In the genomic region with DNA sequence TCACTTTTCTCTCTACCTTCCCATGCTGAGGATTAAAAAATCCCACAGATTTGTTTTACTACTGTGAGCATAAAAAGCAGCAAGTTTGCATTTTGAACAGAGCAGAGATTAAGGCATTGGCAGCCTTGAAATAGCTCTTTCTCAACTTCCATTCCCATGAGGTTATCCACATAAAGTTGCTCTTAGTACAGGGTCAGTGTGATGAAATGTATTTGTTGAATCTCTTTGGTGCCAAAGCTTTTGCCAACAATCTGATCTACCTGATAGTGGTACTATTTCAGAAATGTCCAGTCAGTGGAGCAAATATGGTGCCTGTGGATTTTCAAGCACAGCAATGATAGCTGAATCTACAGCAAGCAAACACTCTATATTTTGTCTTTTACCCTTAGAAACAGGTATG, we compare ENCODE assay signal across 18 cellular contexts.
A peak's percentile ranks its signal among the peaks of the same experiment; 100 is the strongest.
DNase-seq lines count a peak whose midpoint lies in the region; ATAC-seq, FAIRE-seq and TF ChIP-seq lines count a peak whose summit lies in the region.
"Had no signal": no experiment of that assay in that cellular context is flagged by ENCODE, and none has a peak within 500 bp of the region (broad histone marks: within the 10 kb centered on the region; RNA-seq: fewer than 3 reads in every experiment).

No MANE protein-coding gene starts in this region.

- intact Hi-C loops in PC-3 (cut with micrococcal nuclease): no loop called here

- H3K9me3 ChIP-seq in A549 (no peaks in the 10 kb centered on the region), PC-3 (ENCODE audit: low read length) (no peaks in the 10 kb centered on the region), mesenchymal stem cell (ENCODE audit: control insufficient read depth, low read length) (no peaks in the 10 kb centered on the region)
- H3K9me3 ChIP-seq: pancreas, transverse colon had no signal

- no peak overlapping the region for H3K4ac ChIP-seq in mesenchymal stem cell (ENCODE audit: low read depth in 1 of 2, low read length in 2 of 2)

- no peak overlapping the region for H2BK15ac ChIP-seq in mesenchymal stem cell (ENCODE audit: low read depth, poor library complexity, severe bottlenecking)

- H2AFZ ChIP-seq in PC-3 (ENCODE audit: low read length) (no peak overlapping the region), mesenchymal stem cell (ENCODE audit: low read depth, low read length) (no peak overlapping the region)

- DNase-seq in A549 (ENCODE audit: low read depth in 1 of 2, low spot score in 1 of 2): no peak
- peak; percentile 16 for DNase-seq in PC-3
- DNase-seq in fibroblast of pulmonary artery (ENCODE audit: low read depth): peak; percentile 85
- DNase-seq in mesenchymal stem cell: peak; percentile 22
- DNase-seq in activated naive CD4-positive, alpha-beta T cell treated with Interleukin-2 at 50 U/mL for 16 hours: no peak
- no peak for DNase-seq in NCI-H146 treated with DMSO at 0.1 percent for 48 hours (lab: John Stamatoyannopoulos, UW; ENCODE audit: unreplicated experiment)
- no peak for DNase-seq in stimulated activated CD4-positive, alpha-beta T cell treated with anti-CD3 and anti-CD28 coated beads, Interleukin-15, amount 100 ng/mL, for 24 hours
- DNase-seq: activated effector memory CD4-positive, alpha-beta T cell treated with anti-CD3 and anti-CD28 coated beads, Interleukin-2, amount 50 U/mL, for 16 hours; anterior cingulate cortex; CD8-positive, alpha-beta memory T cell; dermis blood vessel endothelial cell; Kasumi-1; NCI-H146; NCI-H2227 treated with DMSO at 0.1 percent for 48 hours; pancreas; transverse colon had no signal

- CTCF ChIA-PET in A549 (lab: Yijun Ruan, JAX) (no interaction called here), PC-3 (lab: Charles Lee) (no interaction called here)

- H3K9ac ChIP-seq in PC-3 (ENCODE audit: low read length): no peak overlapping the region
- H3K9ac ChIP-seq in mesenchymal stem cell (ENCODE audit: low read length): peak overlapping the region; percentile 44

- no peak overlapping the region for H4K8ac ChIP-seq in mesenchymal stem cell (ENCODE audit: low read length)

- H2AK5ac ChIP-seq in mesenchymal stem cell (ENCODE audit: low read length, severe bottlenecking): no peak overlapping the region

- no peaks in the 10 kb centered on the region for H3K36me3 ChIP-seq in PC-3 (ENCODE audit: low read depth, low read length)
- no peaks in the 10 kb centered on the region for H3K36me3 ChIP-seq in mesenchymal stem cell (ENCODE audit: control insufficient read depth in 1 of 2, insufficient read depth in 2 of 2, low read depth in 1 of 2, low read length in 2 of 2)
- H3K36me3 ChIP-seq: pancreas, transverse colon had no signal

- POLR2A ChIA-PET in A549 (lab: Yijun Ruan, JAX) (no interaction called here), PC-3 (lab: Charles Lee; ENCODE audit: unreplicated experiment) (no interaction called here)

- TF ChIP-seq POLR2A in A549 (IDR thresholded peaks at IDR 0.05; ENCODE audit: low read length): no peak

- H3K27ac ChIP-seq in A549 (no peak overlapping the region), PC-3 (ENCODE audit: low read length) (no peak overlapping the region), mesenchymal stem cell (ENCODE audit: low read length, poor library complexity, severe bottlenecking) (no peak overlapping the region)
- H3K27ac ChIP-seq: pancreas, transverse colon had no signal

- ATAC-seq in A549 (no peak), PC-3 (no peak), GM19455 (IDR thresholded peaks at IDR 0.05; ENCODE audit: unreplicated experiment) (no peak)
- ATAC-seq: WTC11 had no signal

- H3K4me1 ChIP-seq in A549 (no peaks in the 10 kb centered on the region), PC-3 (ENCODE audit: insufficient read depth, low read length) (peaks cover 10% of the 10 kb centered on the region), mesenchymal stem cell (ENCODE audit: control insufficient read depth, insufficient read depth, low read depth, low read length) (no peaks in the 10 kb centered on the region)
- H3K4me1 ChIP-seq: transverse colon had no signal

- H3K9me2 ChIP-seq in PC-3 (replicated peaks; ENCODE audit: low read length): no peaks in the 10 kb centered on the region

- H3K18ac ChIP-seq in mesenchymal stem cell (ENCODE audit: low read depth in 1 of 2, low read length in 2 of 2): no peak overlapping the region

- H3K4me2 ChIP-seq in A549: no peak overlapping the region
- no peak overlapping the region for H3K4me2 ChIP-seq in PC-3 (ENCODE audit: low read length)
- H3K4me2 ChIP-seq in mesenchymal stem cell (ENCODE audit: low read length, poor library complexity, severe bottlenecking): no peak overlapping the region

- no peak for FAIRE-seq in A549 (lab: Jason Lieb, UNC)
- FAIRE-seq: pancreas had no signal

- no peaks in the 10 kb centered on the region for H3K79me2 ChIP-seq in PC-3 (ENCODE audit: low read length)

- TF ChIP-seq CTCF in A549 (IDR thresholded peaks at IDR 0.05): no peak
- no peak for TF ChIP-seq CTCF in PC-3 (conservative IDR thresholded peaks at IDR 0.05; ENCODE audit: low read depth, low read length)
- TF ChIP-seq CTCF in fibroblast of pulmonary artery (IDR thresholded peaks at IDR 0.05; ENCODE audit: low read length, missing control alignments): no peak

- no peak overlapping the region for H2BK12ac ChIP-seq in mesenchymal stem cell (ENCODE audit: low read length in 2 of 2)

- H2BK5ac ChIP-seq in mesenchymal stem cell (ENCODE audit: low read depth, low read length, poor library complexity, severe bottlenecking): no peak overlapping the region

- H4K20me1 ChIP-seq in PC-3 (ENCODE audit: low read length): no peaks in the 10 kb centered on the region

- no peaks in the 10 kb centered on the region for H3K79me1 ChIP-seq in mesenchymal stem cell (replicated peaks; ENCODE audit: low read length, poor library complexity, severe bottlenecking)

- no peak overlapping the region for H2BK120ac ChIP-seq in mesenchymal stem cell (ENCODE audit: low read depth, low read length)

- no peak for TF ChIP-seq RAD21 in A549 (conservative IDR thresholded peaks at IDR 0.05 in 1 of 2, IDR thresholded peaks at IDR 0.05 in 1 of 2)

- H3K27me3 ChIP-seq in PC-3 (ENCODE audit: low read length): no peaks in the 10 kb centered on the region
- H3K27me3 ChIP-seq in mesenchymal stem cell (ENCODE audit: control insufficient read depth in 1 of 2, insufficient read depth in 1 of 2, low read length in 2 of 2): no peaks in the 10 kb centered on the region
- H3K27me3 ChIP-seq: pancreas, transverse colon had no signal

- H3K4me3 ChIP-seq in A549 (no peak overlapping the region), PC-3 (ENCODE audit: low read length) (no peak overlapping the region), fibroblast of pulmonary artery (replicated peaks; ENCODE audit: low read depth, low read length) (no peak overlapping the region), mesenchymal stem cell (ENCODE audit: insufficient read depth in 1 of 2, low read depth in 1 of 2, low read length in 2 of 2) (no peak overlapping the region)
- H3K4me3 ChIP-seq: pancreas, transverse colon had no signal

- no peak overlapping the region for H4K91ac ChIP-seq in mesenchymal stem cell (ENCODE audit: low read length)

- no TSS peak for BruUV-seq in PC-3 (replicated peaks; lab: Mats Ljungman, UMichigan)

- no peaks in the 10 kb centered on the region for H3F3A ChIP-seq in PC-3 (ENCODE audit: low read length, unreplicated experiment)

- H3K14ac ChIP-seq in mesenchymal stem cell (ENCODE audit: low read length in 2 of 2): no peak overlapping the region

- no peak overlapping the region for H3K23ac ChIP-seq in mesenchymal stem cell (ENCODE audit: low read length in 2 of 2)

- no peak for TF ChIP-seq EP300 in A549 (IDR thresholded peaks at IDR 0.05)

TF ChIP-seq in A549, 52 proteins besides CTCF, POLR2A, EP300 and RAD21:
- TF ChIP-seq HES2 (IDR thresholded peaks at IDR 0.05) (0 out of 2 replicates have a peak, but pooled peaks have one; percentile 9), BHLHE40 (IDR thresholded peaks at IDR 0.05; ENCODE audit: low read depth, low read length) (no peak), MAX (IDR thresholded peaks at IDR 0.05) (no peak)

Comparison
In these comparisons a context has a peak if more than half of its experiments do, and no peak if none do; other contexts are left out.
1. DNase-seq: peak in PC-3 (single experiment), fibroblast of pulmonary artery (single experiment) and mesenchymal stem cell (single experiment); none in A549 (0 of 2), activated naive CD4-positive, alpha-beta T cell treated with Interleukin-2 at 50 U/mL for 16 hours (single experiment), NCI-H146 treated with DMSO at 0.1 percent for 48 hours (single experiment) and stimulated activated CD4-positive, alpha-beta T cell treated with anti-CD3 and anti-CD28 coated beads, Interleukin-15, amount 100 ng/mL, for 24 hours (single experiment).